Comparison of ENCODE assay signal across 8 cellular contexts in the genomic region with DNA sequence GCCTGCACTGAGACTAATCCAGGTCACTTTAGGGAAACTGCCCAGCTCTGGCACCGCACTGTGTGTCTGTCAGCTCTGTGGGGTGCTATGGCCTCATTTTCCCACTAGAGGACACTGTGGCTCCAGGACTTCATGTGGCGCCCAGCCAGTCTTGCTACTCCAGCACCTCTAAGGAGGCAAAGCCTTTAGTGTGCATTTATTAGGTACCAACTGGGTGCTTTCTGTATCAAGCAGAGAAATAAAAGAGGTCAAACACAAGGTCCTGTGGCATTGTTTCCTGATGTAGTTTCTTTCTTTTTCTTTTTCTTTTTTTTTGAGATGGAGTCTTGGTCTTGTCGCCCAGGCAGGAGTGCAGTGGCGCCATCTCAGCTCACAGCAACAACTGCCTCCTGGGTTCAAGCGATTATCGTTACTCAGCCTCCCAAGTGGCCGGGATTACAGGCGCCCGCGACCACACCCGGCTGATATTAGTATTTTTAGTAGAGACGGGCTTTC. TPM values are rescaled to one million over a fixed set of nuclear protein-coding genes. Genes with fewer than 3 reads are reported as not detected.
DNase-seq lines count a peak whose midpoint lies in the region; ATAC-seq and TF ChIP-seq lines count a peak whose summit lies in the region.

No MANE protein-coding gene starts in this region.

- no peak overlapping the region for H3K27ac ChIP-seq in C4-2B
- no peak overlapping the region for H3K27ac ChIP-seq in dorsolateral prefrontal cortex
- H3K27ac ChIP-seq in lung (ENCODE audit: low read depth in 1 of 2, low read length in 1 of 2) = no peak overlapping the region

- DNase-seq in HAP-1 (ENCODE audit: low spot score in 2 of 2) = peak; percentile 76 to 88
- peak; percentile 68 for DNase-seq in NCI-H748 (lab: John Stamatoyannopoulos, UW; ENCODE audit: unreplicated experiment)
- peak; percentile 39 to 60 for DNase-seq in activated CD4-positive, alpha-beta T cell treated with anti-CD3 and anti-CD28 coated beads, Interleukin-2, amount 50 U/mL, for 24 hours (ENCODE audit: low read depth in 1 of 2, low spot score in 1 of 2)
- peak; percentile 77 to 92 (median 86) for DNase-seq in dorsolateral prefrontal cortex
- peak; percentile 77 for DNase-seq in lung (ENCODE audit: low spot score)
- peak; percentile 48 to 59 (median 52) for DNase-seq in stimulated activated CD4-positive, alpha-beta T cell treated with anti-CD3 and anti-CD28 coated beads, TNF-alpha, amount 100 ng/mL, for 48 hours (ENCODE audit: low read depth in 3 of 3)

- no peak overlapping the region for H3K4me3 ChIP-seq in HAP-1
- H3K4me3 ChIP-seq in dorsolateral prefrontal cortex = no peak overlapping the region
- H3K4me3 ChIP-seq in lung = no peak overlapping the region

- H3K36me3 ChIP-seq in HAP-1 (replicated peaks) = no peaks in the 10 kb centered on the region
- no peaks in the 10 kb centered on the region for H3K36me3 ChIP-seq in lung (ENCODE audit: control insufficient read depth in 2 of 2, insufficient read depth in 2 of 2, low read length in 2 of 2)

- intact Hi-C loops in dorsolateral prefrontal cortex (cut with DNase I) = loop anchor here in 1 of 2 donors (2.0 kb wide), 1 partner anchor 66 kb away; no protein-coding TSS in a partner anchor

- H3K4me1 ChIP-seq in HAP-1 (peaks cover 2% of the 10 kb centered on the region; the same call in 1 of the 2 replicates), lung (ENCODE audit: control insufficient read depth in 2 of 2, insufficient read depth in 2 of 2, low read length in 2 of 2) (no peaks in the 10 kb centered on the region)

- WGBS in lung, 2 donors = 63 to 66% methylated on average over 12 of the region's 12 CpGs

- 0 out of 2 replicates have a peak, but pooled peaks cover 8% of the 10 kb centered on the region for H3K27me3 ChIP-seq in HAP-1 (ENCODE audit: low read depth)
- no peaks in the 10 kb centered on the region for H3K27me3 ChIP-seq in dorsolateral prefrontal cortex
- no peaks in the 10 kb centered on the region for H3K27me3 ChIP-seq in lung (ENCODE audit: control insufficient read depth, insufficient read depth)

- ATAC-seq in lung (ENCODE audit: insufficient read depth, low FRiP score) (peak; percentile 92), HG03196 (IDR thresholded peaks at IDR 0.05; ENCODE audit: unreplicated experiment) (no peak)

- H3K9me3 ChIP-seq in HAP-1 (no peaks in the 10 kb centered on the region), lung (ENCODE audit: control insufficient read depth in 2 of 2, insufficient read depth in 1 of 2, low read length in 1 of 2) (no peaks in the 10 kb centered on the region)

- in situ Hi-C loops in HAP-1 (cut with MboI; ENCODE audit: low sequenced_read_pairs) = no loop called here

- TF ChIP-seq CTCF in C4-2B (conservative IDR thresholded peaks at IDR 0.05) = peak; percentile 100
- TF ChIP-seq CTCF in dorsolateral prefrontal cortex (IDR thresholded peaks at IDR 0.05 in 54 of 56, conservative IDR thresholded peaks at IDR 0.05 in 2 of 56; ENCODE audit: low read depth in 1 of 56, partially characterized antibody in 56 of 56) = peak; percentile 61 to 99 (median 95)
- TF ChIP-seq CTCF in lung (IDR thresholded peaks at IDR 0.05; ENCODE audit: control extremely low read depth, extremely low read depth) = peak; percentile 90

RNA-seq across cellular contexts. Expression of a gene that starts 12.5 kb away (rescaled TPM):
- total RNA-seq in dorsolateral prefrontal cortex (10 to 100 TPM; 23.1 to 78.5 (median 45.3) TPM), lung (under 1 TPM; 0.34 to 0.51 TPM)
- polyA plus RNA-seq in lung = under 1 TPM; 0.14 to 0.17 TPM

Comparison
In these comparisons a context has a peak if more than half of its experiments do, and no peak if none do; other contexts are left out.
1. RNA of a gene that starts 12.5 kb away (total RNA-seq): 23.1 to 78.5 TPM in dorsolateral prefrontal cortex; 0.34 to 0.51 TPM in lung; every median in the first group is over 10 times any median in the second.
2. Peak in every context shown above with its lines, with median percentiles within 50 percentile points of each other: CTCF ChIP-seq and DNase-seq.